In the genomic region with DNA sequence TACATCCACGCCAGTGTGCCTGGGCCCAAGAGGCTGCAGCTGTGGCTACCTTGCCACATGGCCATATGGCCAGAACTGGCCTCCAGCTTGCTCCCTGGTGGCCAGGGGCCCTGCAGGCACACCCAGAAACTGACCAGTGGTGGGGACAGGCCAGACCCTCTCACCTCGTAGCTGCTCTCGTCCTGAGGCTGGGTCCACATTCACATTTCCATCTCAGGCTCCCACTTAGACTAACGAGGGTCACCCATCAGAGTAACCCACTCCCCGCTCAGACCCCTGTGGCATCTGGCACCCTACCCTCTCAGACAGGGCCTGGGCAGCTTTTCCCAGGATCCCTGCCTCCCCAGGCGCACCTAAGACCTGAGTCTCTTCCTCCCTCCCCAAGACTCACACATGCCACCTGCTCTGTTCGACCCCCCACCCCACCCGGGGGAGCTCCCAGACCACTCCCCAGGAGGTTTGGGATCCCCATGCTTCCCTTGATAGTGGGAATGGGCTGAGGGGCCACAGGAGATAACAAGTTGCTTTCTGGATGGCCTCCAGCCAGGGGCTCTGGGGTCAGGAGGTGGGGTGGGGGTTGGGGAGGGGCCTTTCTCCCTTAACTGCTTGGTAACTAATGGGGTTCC, we compare ENCODE assay signal across 1 cellular context.
TF ChIP-seq lines count a peak whose summit lies in the region.

No MANE protein-coding gene starts in this region.

TF ChIP-seq in H1, 55 proteins besides CTCF, POLR2A, EP300 and RAD21 (continued from another document):
- TF ChIP-seq, protein P1, sequence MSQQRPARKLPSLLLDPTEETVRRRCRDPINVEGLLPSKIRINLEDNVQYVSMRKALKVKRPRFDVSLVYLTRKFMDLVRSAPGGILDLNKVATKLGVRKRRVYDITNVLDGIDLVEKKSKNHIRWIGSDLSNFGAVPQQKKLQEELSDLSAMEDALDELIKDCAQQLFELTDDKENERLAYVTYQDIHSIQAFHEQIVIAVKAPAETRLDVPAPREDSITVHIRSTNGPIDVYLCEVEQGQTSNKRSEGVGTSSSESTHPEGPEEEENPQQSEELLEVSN (IDR thresholded peaks at IDR 0.05), result no peak
- no peak for TF ChIP-seq NANOG (IDR thresholded peaks at IDR 0.05; ENCODE audit: insufficient read depth, low read depth, low read length, poor library complexity, severe bottlenecking)
- no peak for TF ChIP-seq CREB1 (IDR thresholded peaks at IDR 0.05)
